9 cellular contexts compared by ENCODE assay signal in the genomic region with DNA sequence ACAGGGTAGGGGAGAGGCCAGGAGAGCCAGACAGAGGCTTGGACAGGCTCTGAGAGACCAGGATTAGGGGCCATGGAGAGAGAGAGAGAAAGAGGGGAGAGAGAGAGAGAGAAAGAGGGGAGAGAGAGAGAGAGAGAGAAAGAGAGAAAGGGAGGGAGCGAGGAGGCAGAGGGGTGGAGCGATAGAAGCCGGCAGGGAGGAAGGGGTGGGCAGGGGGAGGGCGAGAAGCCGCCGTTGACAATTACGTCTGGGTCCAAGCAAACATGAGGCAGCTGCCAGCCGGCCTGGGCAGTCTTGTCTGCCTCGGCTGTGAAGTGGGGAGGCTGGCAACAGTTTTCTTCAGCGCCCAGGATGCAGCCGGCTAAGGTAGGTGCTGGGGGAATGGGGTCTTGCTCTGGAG. TPM values are rescaled to one million over a fixed set of nuclear protein-coding genes. Genes with fewer than 3 reads are reported as not detected.
DNase-seq lines count a peak whose midpoint lies in the region; ATAC-seq and TF ChIP-seq lines count a peak whose summit lies in the region.
"Had no signal": no experiment of that assay in that cellular context is flagged by ENCODE, and none has a peak within 500 bp of the region (broad histone marks: within the 10 kb centered on the region; RNA-seq: fewer than 3 reads in every experiment).

A gene (plus strand): TSS at position 260 of the 400 bp plus-strand sequence. CDS start 92 bp downstream, at position 352.

- H3K4me2 ChIP-seq in GM23338 = peak within 1 kb of the TSS; percentile 76
- no peak within 1 kb of the TSS for H3K4me2 ChIP-seq in parathyroid adenoma (ENCODE audit: low read length)

- H4K20me1 ChIP-seq in GM23338 (replicated peaks; ENCODE audit: insufficient read depth) = no peaks in the 10 kb centered on the region

- TF ChIP-seq CTCF in GM23338 (conservative IDR thresholded peaks at IDR 0.05; ENCODE audit: low read depth in 2 of 2) = no peak
- no peak for TF ChIP-seq CTCF in epithelial cell of proximal tubule (conservative IDR thresholded peaks at IDR 0.05; ENCODE audit: low read depth, low read length)
- no peak for TF ChIP-seq CTCF in parathyroid adenoma (IDR thresholded peaks at IDR 0.05)

- H3K4me3 Mint-ChIP-seq in GM23338 = peak within 1 kb of the TSS; percentile 64
- H3K4me3 Mint-ChIP-seq in effector memory CD8-positive, alpha-beta T cell = no peak within 1 kb of the TSS
- H3K4me3 Mint-ChIP-seq in T-helper 2 cell treated with Interferon-gamma antibody and Interleukin-4, amounts not matched to agents 5 μg/mL and 100 μg/mL, for 36 hours = no peak within 1 kb of the TSS
- H3K4me3 Mint-ChIP-seq: activated T-cell treated with anti-CD3 and anti-CD28 coated beads, Interleukin-2, amount 50 U/mL, for 72 hours had no signal

- H2AFZ ChIP-seq in GM23338 (peak within 1 kb of the TSS; percentile 96), parathyroid adenoma (peak within 1 kb of the TSS; percentile 56)

- DNase-seq in GM23338 (ENCODE audit: low spot score) (peak; percentile 55), NCI-H345 (lab: John Stamatoyannopoulos, UW) (peak; percentile 77), epithelial cell of proximal tubule (ENCODE audit: low read depth) (no peak)
- no peak for DNase-seq in effector memory CD8-positive, alpha-beta T cell
- DNase-seq in activated T-cell treated with anti-CD3 and anti-CD28 coated beads, Interleukin-2, amount 50 U/mL, for 48 hours = no peak
- DNase-seq in T-helper 2 cell treated with Interferon-gamma antibody and Interleukin-4, amounts not matched to agents 5 μg/mL and 100 μg/mL, for 36 hours (ENCODE audit: low spot score) = no peak
- DNase-seq: activated T-cell treated with anti-CD3 and anti-CD28 coated beads, Interleukin-2, amount 50 U/mL, for 72 hours had no signal

- H3K4me1 ChIP-seq in GM23338 (ENCODE audit: insufficient read depth) (peaks cover 12% of the 10 kb centered on the region; the same call in 1 of the 2 replicates), parathyroid adenoma (peaks cover 33% of the 10 kb centered on the region)

- ATAC-seq in GM23338 (peak; percentile 56), GM21528 (IDR thresholded peaks at IDR 0.05; ENCODE audit: low FRiP score, unreplicated experiment) (no peak)
- no peak for ATAC-seq in effector memory CD8-positive, alpha-beta T cell (replicated peaks)
- ATAC-seq: activated T-cell treated with anti-CD3 and anti-CD28 coated beads, Interleukin-2, amount 50 U/mL, for 72 hours had no signal

- H3K9me2 ChIP-seq in GM23338 (ENCODE audit: insufficient read depth) = no peaks in the 10 kb centered on the region

- no peaks in the 10 kb centered on the region for H3F3A ChIP-seq in GM23338 (replicated peaks; ENCODE audit: low read depth)

- no peak within 1 kb of the TSS for H3K27ac ChIP-seq in GM23338 (ENCODE audit: low read depth)
- peak within 1 kb of the TSS; percentile 19 for H3K27ac ChIP-seq in parathyroid adenoma

- peak within 1 kb of the TSS; percentile 40 for H3K4me3 ChIP-seq in GM23338
- peak within 1 kb of the TSS; percentile 34 for H3K4me3 ChIP-seq in epithelial cell of proximal tubule (ENCODE audit: low read depth, low read length)
- H3K4me3 ChIP-seq in parathyroid adenoma (ENCODE audit: low read depth, low read length) = no peak within 1 kb of the TSS

- H3K27me3 ChIP-seq in GM23338 (ENCODE audit: insufficient read depth) = no peaks in the 10 kb centered on the region
- H3K27me3 ChIP-seq in parathyroid adenoma (ENCODE audit: control insufficient read depth, insufficient read depth, low read length) = no peaks in the 10 kb centered on the region

- H3K27ac Mint-ChIP-seq in GM23338 = no peak within 1 kb of the TSS
- no peak within 1 kb of the TSS for H3K27ac Mint-ChIP-seq in effector memory CD8-positive, alpha-beta T cell
- no peak within 1 kb of the TSS for H3K27ac Mint-ChIP-seq in T-helper 2 cell treated with Interferon-gamma antibody and Interleukin-4, amounts not matched to agents 5 μg/mL and 100 μg/mL, for 36 hours
- H3K27ac Mint-ChIP-seq: activated T-cell treated with anti-CD3 and anti-CD28 coated beads, Interleukin-2, amount 50 U/mL, for 72 hours had no signal

- no peak within 1 kb of the TSS for H3K9ac ChIP-seq in parathyroid adenoma

- H3K27me3 Mint-ChIP-seq in GM23338 (ENCODE audit: insufficient read depth, low read depth, poor library complexity) = peaks cover 12% of the 10 kb centered on the region
- peaks cover 4 to 47% of the 10 kb centered on the region in 2 donors for H3K27me3 Mint-ChIP-seq in effector memory CD8-positive, alpha-beta T cell
- H3K27me3 Mint-ChIP-seq in T-helper 2 cell treated with Interferon-gamma antibody and Interleukin-4, amounts not matched to agents 5 μg/mL and 100 μg/mL, for 36 hours (ENCODE audit: low read depth) = no peaks in the 10 kb centered on the region

- 0 out of 3 replicates have a peak, but pooled peaks cover under 1% of the 10 kb centered on the region for H3K9me3 Mint-ChIP-seq in GM23338
- peaks cover 0 to under 1% of the 10 kb centered on the region in 2 donors for H3K9me3 Mint-ChIP-seq in effector memory CD8-positive, alpha-beta T cell
- H3K9me3 Mint-ChIP-seq in T-helper 2 cell treated with Interferon-gamma antibody and Interleukin-4, amounts not matched to agents 5 μg/mL and 100 μg/mL, for 36 hours = no peaks in the 10 kb centered on the region
- H3K9me3 Mint-ChIP-seq: activated T-cell treated with anti-CD3 and anti-CD28 coated beads, Interleukin-2, amount 50 U/mL, for 72 hours had no signal

- no peaks in the 10 kb centered on the region for H3K36me3 ChIP-seq in GM23338 (ENCODE audit: insufficient read depth)
- H3K36me3 ChIP-seq in parathyroid adenoma (ENCODE audit: control insufficient read depth, insufficient read depth, low read length) = no peaks in the 10 kb centered on the region

- H3K36me3 Mint-ChIP-seq in GM23338 (ENCODE audit: low read depth) = no peaks in the 10 kb centered on the region
- H3K36me3 Mint-ChIP-seq in effector memory CD8-positive, alpha-beta T cell (ENCODE audit: insufficient read depth) = no peaks in the 10 kb centered on the region
- H3K36me3 Mint-ChIP-seq in T-helper 2 cell treated with Interferon-gamma antibody and Interleukin-4, amounts not matched to agents 5 μg/mL and 100 μg/mL, for 36 hours (ENCODE audit: low read depth) = no peaks in the 10 kb centered on the region

- peaks cover 21% of the 10 kb centered on the region for H3K4me1 Mint-ChIP-seq in GM23338
- H3K4me1 Mint-ChIP-seq in effector memory CD8-positive, alpha-beta T cell (ENCODE audit: low read depth in 2 of 2) = peaks cover 0 to 3% of the 10 kb centered on the region in 2 donors
- H3K4me1 Mint-ChIP-seq in T-helper 2 cell treated with Interferon-gamma antibody and Interleukin-4, amounts not matched to agents 5 μg/mL and 100 μg/mL, for 36 hours (ENCODE audit: low read depth) = no peaks in the 10 kb centered on the region

- H3K79me2 ChIP-seq in GM23338 (replicated peaks; ENCODE audit: insufficient read depth) (no peaks in the 10 kb centered on the region), parathyroid adenoma (no peaks in the 10 kb centered on the region)

- H3K9me3 ChIP-seq in parathyroid adenoma (ENCODE audit: control insufficient read depth, low read length) = no peaks in the 10 kb centered on the region

TF ChIP-seq in GM23338, 12 proteins besides CTCF, POLR2A, EP300 and RAD21:
- TF ChIP-seq STAT1 (IDR thresholded peaks at IDR 0.05; ENCODE audit: unreplicated experiment) (no peak), EZH2phosphoT487 (IDR thresholded peaks at IDR 0.05; ENCODE audit: unreplicated experiment) (no peak), POLR2AphosphoS5 (IDR thresholded peaks at IDR 0.05; ENCODE audit: low read depth) (no peak), ZNF331 (CRISPR knock-in tag; IDR thresholded peaks at IDR 0.05; ENCODE audit: low read depth) (no peak), CREB1 (CRISPR knock-in tag; IDR thresholded peaks at IDR 0.05; ENCODE audit: low read depth) (no peak)

RNA-seq across cellular contexts. Expression of the gene that starts here (rescaled TPM):
- 0.83 and 2.6 TPM in 2 replicates for total RNA-seq in GM23338 (2014; rRNA removed; shearing (Covaris generic))
- 0.32 and 0.45 TPM in 2 replicates for polyA plus RNA-seq in GM23338 (2016; fragmentation: Nextera tagmentation; extraction: Ambion mirVana)
- total RNA-seq in epithelial cell of proximal tubule = 3.9 and 10.4 TPM in 2 replicates
- total RNA-seq: activated T-cell treated with anti-CD3 and anti-CD28 coated beads, Interleukin-2, amount 50 U/mL, for 72 hours had no signal

Comparison
In these comparisons a context has a peak if more than half of its experiments do, and no peak if none do; other contexts are left out.
1. DNase-seq: peak in GM23338 (single experiment) and NCI-H345 (single experiment); none in epithelial cell of proximal tubule (single experiment), effector memory CD8-positive, alpha-beta T cell (0 of 3), activated T-cell treated with anti-CD3 and anti-CD28 coated beads, Interleukin-2, amount 50 U/mL, for 48 hours (0 of 2) and T-helper 2 cell treated with Interferon-gamma antibody and Interleukin-4, amounts not matched to agents 5 μg/mL and 100 μg/mL, for 36 hours (single experiment).